In the genomic region with DNA sequence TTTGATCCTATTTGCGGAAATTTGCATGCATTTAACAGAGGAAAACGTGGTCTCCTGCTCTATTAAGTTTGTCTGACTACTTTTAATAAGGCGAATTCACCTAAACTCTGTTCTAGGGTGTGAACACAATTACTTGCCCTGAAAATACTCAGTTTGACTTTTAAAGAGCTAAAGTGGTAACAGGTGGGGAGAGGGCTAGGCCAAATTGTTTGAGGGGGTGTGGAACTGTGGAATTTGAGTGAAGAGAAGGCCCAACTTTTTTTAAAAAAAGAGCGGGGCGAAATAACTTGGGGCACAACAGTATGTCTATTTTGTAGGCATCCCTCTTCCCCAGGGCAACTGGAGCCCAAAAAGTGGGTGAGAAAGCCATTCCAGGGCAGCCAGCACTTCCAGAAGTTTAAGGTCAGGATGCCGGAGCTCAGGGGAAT, we compare ENCODE assay signal across 8 cellular contexts. TPM values are rescaled to one million over a fixed set of nuclear protein-coding genes. Genes with fewer than 3 reads are reported as not detected.
A peak's percentile ranks its signal among the peaks of the same experiment; 100 is the strongest.
DNase-seq lines count a peak whose midpoint lies in the region; ATAC-seq and TF ChIP-seq lines count a peak whose summit lies in the region.

No MANE protein-coding gene starts in this region.

- peak; percentile 55 for TF ChIP-seq CTCF in activated CD8-positive, alpha-beta T cell treated with anti-CD3 and anti-CD28 coated beads for 36 hours (IDR thresholded peaks at IDR 0.05)
- TF ChIP-seq CTCF in kidney epithelial cell (IDR thresholded peaks at IDR 0.05; ENCODE audit: insufficient read depth, low read length, poor library complexity, severe bottlenecking): no peak
- no peak for TF ChIP-seq CTCF in type B pancreatic cell (conservative IDR thresholded peaks at IDR 0.05)

- H3K4me3 ChIP-seq in kidney epithelial cell (ENCODE audit: low read depth, low read length): peak overlapping the region; percentile 86

- peak overlapping the region; percentile 92 for H3K4me3 Mint-ChIP-seq in activated T-cell treated with anti-CD3 and anti-CD28 coated beads, Interleukin-2, amount 50 U/mL, for 24 hours
- H3K4me3 Mint-ChIP-seq in activated CD8-positive, alpha-beta T cell treated with anti-CD3 and anti-CD28 coated beads for 36 hours: peak overlapping the region; percentile 92
- peak overlapping the region; percentile 96 for H3K4me3 Mint-ChIP-seq in type B pancreatic cell

- H3K36me3 ChIP-seq in kidney epithelial cell (ENCODE audit: control insufficient read depth, insufficient read depth, low read length): no peaks in the 10 kb centered on the region

- peak; percentile 9 for ATAC-seq in HG03064 (IDR thresholded peaks at IDR 0.05; ENCODE audit: low read depth, unreplicated experiment)
- ATAC-seq in activated CD8-positive, alpha-beta T cell treated with anti-CD3 and anti-CD28 coated beads for 36 hours: peak; percentile 0

- peaks cover 54% of the 10 kb centered on the region for H3K4me1 Mint-ChIP-seq in activated T-cell treated with anti-CD3 and anti-CD28 coated beads, Interleukin-2, amount 50 U/mL, for 24 hours (ENCODE audit: low read depth)
- H3K4me1 Mint-ChIP-seq in activated CD8-positive, alpha-beta T cell treated with anti-CD3 and anti-CD28 coated beads for 36 hours (ENCODE audit: low read depth): peaks cover 38% of the 10 kb centered on the region
- H3K4me1 Mint-ChIP-seq in type B pancreatic cell (ENCODE audit: unreplicated experiment): peaks cover 28% of the 10 kb centered on the region

- DNase-seq in activated T-cell treated with anti-CD3 and anti-CD28 coated beads, Interleukin-2, amount 50 U/mL, for 24 hours: no peak
- no peak for DNase-seq in activated T-cell treated with anti-CD3 and anti-CD28 coated beads, Interleukin-2, amount 50 U/mL, for 48 hours
- DNase-seq in activated CD8-positive, alpha-beta T cell treated with anti-CD3 and anti-CD28 coated beads for 36 hours: no peak
- no peak for DNase-seq in kidney epithelial cell (ENCODE audit: low read depth)
- no peak for DNase-seq in type B pancreatic cell (ENCODE audit: extremely low spot score, unreplicated experiment)
- DNase-seq in COR-L47 (lab: John Stamatoyannopoulos, UW): no peak
- DNase-seq in NCI-H128 (lab: John Stamatoyannopoulos, UW; ENCODE audit: unreplicated experiment): no peak

- H3K27ac Mint-ChIP-seq in activated T-cell treated with anti-CD3 and anti-CD28 coated beads, Interleukin-2, amount 50 U/mL, for 24 hours: peak overlapping the region; percentile 98
- peak overlapping the region; percentile 93 for H3K27ac Mint-ChIP-seq in activated CD8-positive, alpha-beta T cell treated with anti-CD3 and anti-CD28 coated beads for 36 hours
- H3K27ac Mint-ChIP-seq in type B pancreatic cell: peak overlapping the region; percentile 92

- peaks cover 48% of the 10 kb centered on the region for H3K36me3 Mint-ChIP-seq in activated T-cell treated with anti-CD3 and anti-CD28 coated beads, Interleukin-2, amount 50 U/mL, for 24 hours (ENCODE audit: low read depth)
- H3K36me3 Mint-ChIP-seq in activated CD8-positive, alpha-beta T cell treated with anti-CD3 and anti-CD28 coated beads for 36 hours (ENCODE audit: low read depth): peaks cover 27% of the 10 kb centered on the region
- H3K36me3 Mint-ChIP-seq in type B pancreatic cell: peaks cover 10% of the 10 kb centered on the region

- no peaks in the 10 kb centered on the region for H3K9me3 Mint-ChIP-seq in activated T-cell treated with anti-CD3 and anti-CD28 coated beads, Interleukin-2, amount 50 U/mL, for 24 hours
- H3K9me3 Mint-ChIP-seq in activated CD8-positive, alpha-beta T cell treated with anti-CD3 and anti-CD28 coated beads for 36 hours: no peaks in the 10 kb centered on the region
- no peaks in the 10 kb centered on the region for H3K9me3 Mint-ChIP-seq in type B pancreatic cell

- H3K27me3 ChIP-seq in kidney epithelial cell (ENCODE audit: control insufficient read depth, insufficient read depth, low read length): no peaks in the 10 kb centered on the region

- POLR2A ChIA-PET in activated CD8-positive, alpha-beta T cell treated with anti-CD3 and anti-CD28 coated beads for 36 hours (lab: Charles Lee): interaction anchor here (1.0 to 1.4 kb wide), 3 partner anchors 70 to 79 kb away, joined by 3 to 8 read pairs (median 4); a partner anchor contains a TSS

- CTCF ChIA-PET in activated CD8-positive, alpha-beta T cell treated with anti-CD3 and anti-CD28 coated beads for 36 hours (lab: Charles Lee): interaction anchor here (1.0 to 1.4 kb wide), 8 partner anchors 10 to 310 kb away, joined by 3 to 7 read pairs (median 4); no protein-coding TSS in a partner anchor

- H3K27me3 Mint-ChIP-seq in activated T-cell treated with anti-CD3 and anti-CD28 coated beads, Interleukin-2, amount 50 U/mL, for 24 hours: no peaks in the 10 kb centered on the region
- no peaks in the 10 kb centered on the region for H3K27me3 Mint-ChIP-seq in activated CD8-positive, alpha-beta T cell treated with anti-CD3 and anti-CD28 coated beads for 36 hours
- H3K27me3 Mint-ChIP-seq in type B pancreatic cell: no peaks in the 10 kb centered on the region

- intact Hi-C loops in activated CD8-positive, alpha-beta T cell treated with anti-CD3 and anti-CD28 coated beads for 36 hours (cut with micrococcal nuclease): loop anchor here (2.0 kb wide), 1 partner anchor 77 kb away; a partner anchor contains a TSS

RNA-seq across cellular contexts. Expression of a gene that starts 0.6 kb away (rescaled TPM):
- 100 to 1,000 TPM; 169 to 174 TPM for total RNA-seq in activated CD8-positive, alpha-beta T cell treated with anti-CD3 and anti-CD28 coated beads for 36 hours
- total RNA-seq in kidney epithelial cell (97.1 and 123 TPM in 2 replicates), type B pancreatic cell (ENCODE audit: low replicate concordance) (126 and 179 TPM in 2 replicates)
